ENCODE assay signal across 9 cellular contexts in genomic region chr10:102729090-102730026, GRCh38. TPM values are rescaled to one million over a fixed set of nuclear protein-coding genes. Genes with fewer than 3 reads are reported as not detected.
DNase-seq lines count a peak whose midpoint lies in the region; ATAC-seq and TF ChIP-seq lines count a peak whose summit lies in the region.
"Had no signal": no experiment of that assay in that cellular context is flagged by ENCODE, and none has a peak within 500 bp of the region (broad histone marks: within the 10 kb centered on the region; RNA-seq: fewer than 3 reads in every experiment).

No MANE protein-coding gene starts in this region.

- BruUV-seq in MCF 10A (replicated peaks; lab: Mats Ljungman, UMichigan): no TSS peak

- peak; percentile 81 for TF ChIP-seq CTCF in MCF 10A (IDR thresholded peaks at IDR 0.05; ENCODE audit: unreplicated experiment)

- intact Hi-C loops in MCF 10A (cut with micrococcal nuclease): loop anchor here (1.0 to 5.0 kb wide), 4 partner anchors 106 to 513 kb away; no protein-coding TSS in a partner anchor

- DNase-seq in NCI-H1105 (lab: John Stamatoyannopoulos, UW) (peak; percentile 3), NCI-H1105 treated with DMSO at 0.1 percent for 48 hours (lab: John Stamatoyannopoulos, UW) (no peak), MG63 (peak; percentile 63), UCSD-AML1 (lab: John Stamatoyannopoulos, UW; ENCODE audit: unreplicated experiment) (peak; percentile 87), MCF 10A (ENCODE audit: unreplicated experiment) (peak; percentile 75), inferior parietal cortex (ENCODE audit: extremely low spot score) (peak; percentile 86)
- peak; percentile 28 to 42 (median 42) for DNase-seq in stimulated activated CD4-positive, alpha-beta T cell treated with anti-CD3 and anti-CD28 coated beads, Interleukin-12 subunit alpha, Interleukin-12 subunit beta, amount 100 ng/mL, for 48 hours (ENCODE audit: low read depth in 2 of 3, low spot score in 1 of 3)

- H3K9me3 Mint-ChIP-seq in MCF 10A (ENCODE audit: unreplicated experiment): no peaks in the 10 kb centered on the region
- H3K9me3 Mint-ChIP-seq: CD4-positive, alpha-beta memory T cell had no signal

- H3K27ac Mint-ChIP-seq in MCF 10A (ENCODE audit: low read depth, unreplicated experiment): no peak overlapping the region

- no peak overlapping the region for H3K4me3 Mint-ChIP-seq in MCF 10A (ENCODE audit: unreplicated experiment)
- H3K4me3 Mint-ChIP-seq: CD4-positive, alpha-beta memory T cell had no signal

- no peaks in the 10 kb centered on the region for H3K27me3 ChIP-seq in MG63

- peaks cover 6% of the 10 kb centered on the region for H3K4me1 Mint-ChIP-seq in MCF 10A (ENCODE audit: insufficient read depth, unreplicated experiment)

- H3K36me3 Mint-ChIP-seq in MCF 10A (ENCODE audit: insufficient read depth, unreplicated experiment): peaks cover 19% of the 10 kb centered on the region

- POLR2A ChIA-PET in MCF 10A (lab: Yijun Ruan, JAX): interaction anchor here (1.0 kb wide), 1 partner anchor 172 kb away, joined by 5 read pairs; no protein-coding TSS in a partner anchor

- no peak overlapping the region for H3K4me3 ChIP-seq in MG63

- CTCF ChIA-PET in MCF 10A (lab: Yijun Ruan, JAX): interaction anchor here (0.7 to 2.3 kb wide), 4 partner anchors 10 to 172 kb away, joined by 3 to 20 read pairs (median 4); no protein-coding TSS in a partner anchor

- no peaks in the 10 kb centered on the region for H3K9me3 ChIP-seq in MG63

- peaks cover 13% of the 10 kb centered on the region for H3K36me3 ChIP-seq in MG63

- ATAC-seq in GM21576 (IDR thresholded peaks at IDR 0.05; ENCODE audit: unreplicated experiment): no peak

- H3K27me3 Mint-ChIP-seq in MCF 10A (ENCODE audit: insufficient read depth, unreplicated experiment): no peaks in the 10 kb centered on the region
- H3K27me3 Mint-ChIP-seq: CD4-positive, alpha-beta memory T cell had no signal

RNA-seq across cellular contexts. Expression of gene WBP1L, which starts 14.4 kb away (rescaled TPM):
- total RNA-seq in MG63 (2014; rRNA removed; shearing (Covaris generic); ENCODE audit: low replicate concordance): 8.3 and 10.9 TPM in 2 replicates
- total RNA-seq in MCF 10A (2022): 19.8 and 24.8 TPM in 2 replicates

RNA-seq across cellular contexts. Expression of gene SFXN2, which starts 14.9 kb away (rescaled TPM):
- 0.96 and 6.7 TPM in 2 replicates for total RNA-seq in MG63 (2014; rRNA removed; shearing (Covaris generic); ENCODE audit: low replicate concordance)
- 7.2 and 12.9 TPM in 2 replicates for total RNA-seq in MCF 10A (2022)

RNA-seq across cellular contexts. Expression of gene ARL3, which starts 15.2 kb away (rescaled TPM):
- total RNA-seq in MG63 (2014; rRNA removed; shearing (Covaris generic); ENCODE audit: low replicate concordance): 2.3 and 6.6 TPM in 2 replicates
- total RNA-seq in MCF 10A (2022): 6.8 and 7.0 TPM in 2 replicates
